Comparison of ENCODE assay signal across 27 cellular contexts in genomic region chr14:22202313-22202712, GRCh38.
DNase-seq lines count a peak whose midpoint lies in the region; ATAC-seq and TF ChIP-seq lines count a peak whose summit lies in the region.
"Had no signal": no experiment of that assay in that cellular context is flagged by ENCODE, and none has a peak within 500 bp of the region (broad histone marks: within the 10 kb centered on the region; RNA-seq: fewer than 3 reads in every experiment).

No MANE protein-coding gene starts in this region.

- no peak overlapping the region for H3K4me3 ChIP-seq in CD4-positive, alpha-beta memory T cell (ENCODE audit: low read length in 2 of 2)
- H3K4me3 ChIP-seq: A549, dorsolateral prefrontal cortex, GM23338, heart left ventricle, left ventricle myocardium inferior, transverse colon had no signal

- DNase-seq in activated CD8-positive, alpha-beta memory T cell treated with anti-CD3 and anti-CD28 coated beads, Interleukin-2, amount 10 ng/mL, durations not matched to agents 7 days and 5 days, result no peak
- DNase-seq in activated CD8-positive, alpha-beta memory T cell treated with anti-CD3 and anti-CD28 coated beads for 24 hours, result no peak
- no peak for DNase-seq in CD4-positive, alpha-beta memory T cell
- DNase-seq in activated CD4-positive, alpha-beta memory T cell treated with anti-CD3 and anti-CD28 coated beads for 36 hours, result no peak
- DNase-seq in activated naive CD8-positive, alpha-beta T cell treated with anti-CD3 and anti-CD28 coated beads, Interleukin-2, amount 50 U/mL, for 24 hours, result no peak
- DNase-seq in activated effector memory CD4-positive, alpha-beta T cell treated with anti-CD3 and anti-CD28 coated beads, Interleukin-2, amount 50 U/mL, for 16 hours, result no peak
- DNase-seq in GM20000 (ENCODE audit: low spot score) (no peak), NK-92 (lab: John Stamatoyannopoulos, UW; ENCODE audit: unreplicated experiment) (no peak)
- DNase-seq: activated B cell treated with CpG ODN at 0.5 μM for 24 hours; amygdala; brain microvascular endothelial cell; DMS 273 treated with DMSO at 0.1 percent for 48 hours; dorsolateral prefrontal cortex; foreskin melanocyte; heart left ventricle; left ventricle myocardium inferior; mesenchymal stem cell; NCI-H146; NCI-H2107; NCI-H345; right cardiac atrium; stimulated activated CD4-positive, alpha-beta T cell treated with anti-CD3 and anti-CD28 coated beads, Interleukin-1b, Interleukin-23, amount 100 ng/mL, for 48 hours; SW 1271; transverse colon had no signal

- no peaks in the 10 kb centered on the region for H3K27me3 Mint-ChIP-seq in activated CD8-positive, alpha-beta memory T cell treated with anti-CD3 and anti-CD28 coated beads, Interleukin-2, amount 10 ng/mL, durations not matched to agents 7 days and 5 days
- no peaks in the 10 kb centered on the region for H3K27me3 Mint-ChIP-seq in CD4-positive, alpha-beta memory T cell
- H3K27me3 Mint-ChIP-seq in activated CD4-positive, alpha-beta memory T cell treated with anti-CD3 and anti-CD28 coated beads for 36 hours, result no peaks in the 10 kb centered on the region
- no peaks in the 10 kb centered on the region for H3K27me3 Mint-ChIP-seq in activated naive CD8-positive, alpha-beta T cell treated with anti-CD3 and anti-CD28 coated beads, Interleukin-2, amount 50 U/mL, for 24 hours

- no peaks in the 10 kb centered on the region for H3K27me3 ChIP-seq in CD4-positive, alpha-beta memory T cell (ENCODE audit: insufficient read depth, low read length)
- H3K27me3 ChIP-seq: brain microvascular endothelial cell, transverse colon had no signal

- TF ChIP-seq CTCF in GM20000 (IDR thresholded peaks at IDR 0.05; ENCODE audit: extremely low read depth, missing control alignments), result no peak

- peak overlapping the region; percentile 71 for H3K4me3 Mint-ChIP-seq in activated CD8-positive, alpha-beta memory T cell treated with anti-CD3 and anti-CD28 coated beads, Interleukin-2, amount 10 ng/mL, durations not matched to agents 7 days and 5 days
- H3K4me3 Mint-ChIP-seq in CD4-positive, alpha-beta memory T cell, result peak overlapping the region; percentile 40 to 79 (median 68)
- H3K4me3 Mint-ChIP-seq in activated CD4-positive, alpha-beta memory T cell treated with anti-CD3 and anti-CD28 coated beads for 36 hours, result peak overlapping the region; percentile 66
- H3K4me3 Mint-ChIP-seq in activated naive CD8-positive, alpha-beta T cell treated with anti-CD3 and anti-CD28 coated beads, Interleukin-2, amount 50 U/mL, for 24 hours, result peak overlapping the region; percentile 74
- H3K4me3 Mint-ChIP-seq: activated B cell treated with CpG ODN at 0.5 μM for 24 hours, GM23338, neural crest cell had no signal

- POLR2A ChIA-PET in CD4-positive, alpha-beta memory T cell (lab: Charles Lee; ENCODE audit: partially characterized antibody), result interaction anchor here (1.1 kb wide), 1 partner anchor 329 kb away, joined by 3 read pairs; no protein-coding TSS in a partner anchor
- POLR2A ChIA-PET in activated CD4-positive, alpha-beta memory T cell treated with anti-CD3 and anti-CD28 coated beads for 36 hours (lab: Charles Lee), result interaction anchor here (1.0 kb wide), 1 partner anchor 282 kb away, joined by 3 read pairs; no protein-coding TSS in a partner anchor

- intact Hi-C loops in CD4-positive, alpha-beta memory T cell (cut with micrococcal nuclease), result loop anchor here (5.0 kb wide), 1 partner anchor 650 kb away; no protein-coding TSS in a partner anchor
- intact Hi-C loops in activated CD4-positive, alpha-beta memory T cell treated with anti-CD3 and anti-CD28 coated beads for 36 hours (cut with micrococcal nuclease), result no loop called here

- H3K9me3 Mint-ChIP-seq in activated CD8-positive, alpha-beta memory T cell treated with anti-CD3 and anti-CD28 coated beads, Interleukin-2, amount 10 ng/mL, durations not matched to agents 7 days and 5 days (ENCODE audit: low read depth), result no peaks in the 10 kb centered on the region
- no peaks in the 10 kb centered on the region for H3K9me3 Mint-ChIP-seq in CD4-positive, alpha-beta memory T cell
- no peaks in the 10 kb centered on the region for H3K9me3 Mint-ChIP-seq in activated CD4-positive, alpha-beta memory T cell treated with anti-CD3 and anti-CD28 coated beads for 36 hours
- no peaks in the 10 kb centered on the region for H3K9me3 Mint-ChIP-seq in activated naive CD8-positive, alpha-beta T cell treated with anti-CD3 and anti-CD28 coated beads, Interleukin-2, amount 50 U/mL, for 24 hours

- no peaks in the 10 kb centered on the region for H3K36me3 Mint-ChIP-seq in activated CD8-positive, alpha-beta memory T cell treated with anti-CD3 and anti-CD28 coated beads, Interleukin-2, amount 10 ng/mL, durations not matched to agents 7 days and 5 days
- no peaks in the 10 kb centered on the region for H3K36me3 Mint-ChIP-seq in CD4-positive, alpha-beta memory T cell
- H3K36me3 Mint-ChIP-seq in activated CD4-positive, alpha-beta memory T cell treated with anti-CD3 and anti-CD28 coated beads for 36 hours, result peaks cover 2% of the 10 kb centered on the region
- no peaks in the 10 kb centered on the region for H3K36me3 Mint-ChIP-seq in activated naive CD8-positive, alpha-beta T cell treated with anti-CD3 and anti-CD28 coated beads, Interleukin-2, amount 50 U/mL, for 24 hours (ENCODE audit: low read depth)

- H3K27ac ChIP-seq in CD4-positive, alpha-beta memory T cell (ENCODE audit: low read depth, low read length), result no peak overlapping the region
- H3K27ac ChIP-seq: A549, brain microvascular endothelial cell, dorsolateral prefrontal cortex, heart left ventricle, left ventricle myocardium inferior, transverse colon had no signal

- ATAC-seq in activated CD8-positive, alpha-beta memory T cell treated with anti-CD3 and anti-CD28 coated beads, Interleukin-2, amount 10 ng/mL, durations not matched to agents 7 days and 5 days, result peak; percentile 30
- ATAC-seq in activated naive CD8-positive, alpha-beta T cell treated with anti-CD3 and anti-CD28 coated beads, Interleukin-2, amount 50 U/mL, for 24 hours, result no peak
- ATAC-seq: A549, GM23338, heart left ventricle, right cardiac atrium had no signal

- H3K36me3 ChIP-seq in CD4-positive, alpha-beta memory T cell (ENCODE audit: insufficient read depth, low read length), result no peaks in the 10 kb centered on the region
- H3K36me3 ChIP-seq: brain microvascular endothelial cell, heart left ventricle, left ventricle myocardium inferior, transverse colon had no signal

- H3K4me1 Mint-ChIP-seq in activated CD8-positive, alpha-beta memory T cell treated with anti-CD3 and anti-CD28 coated beads, Interleukin-2, amount 10 ng/mL, durations not matched to agents 7 days and 5 days, result peaks cover 11% of the 10 kb centered on the region
- H3K4me1 Mint-ChIP-seq in CD4-positive, alpha-beta memory T cell, result peaks cover 0 to 4% (median 1%) of the 10 kb centered on the region in 4 donors
- peaks cover 15% of the 10 kb centered on the region for H3K4me1 Mint-ChIP-seq in activated CD4-positive, alpha-beta memory T cell treated with anti-CD3 and anti-CD28 coated beads for 36 hours (ENCODE audit: low read depth)
- H3K4me1 Mint-ChIP-seq in activated naive CD8-positive, alpha-beta T cell treated with anti-CD3 and anti-CD28 coated beads, Interleukin-2, amount 50 U/mL, for 24 hours, result peaks cover 11% of the 10 kb centered on the region
- H3K4me1 Mint-ChIP-seq: activated B cell treated with CpG ODN at 0.5 μM for 24 hours, GM23338, neural crest cell had no signal

- CTCF ChIA-PET in activated CD8-positive, alpha-beta memory T cell treated with anti-CD3 and anti-CD28 coated beads, Interleukin-2, amount 10 ng/mL, durations not matched to agents 7 days and 5 days (lab: Charles Lee), result interaction anchor here (1.2 kb wide), 1 partner anchor 354 kb away, joined by 3 read pairs; no protein-coding TSS in a partner anchor
- CTCF ChIA-PET in CD4-positive, alpha-beta memory T cell (lab: Charles Lee; ENCODE audit: partially characterized antibody), result interaction anchor here (0.9 kb wide), 1 partner anchor 368 kb away, joined by 3 read pairs; no protein-coding TSS in a partner anchor
- CTCF ChIA-PET in activated CD4-positive, alpha-beta memory T cell treated with anti-CD3 and anti-CD28 coated beads for 36 hours (lab: Charles Lee), result interaction anchor here (1.2 to 1.9 kb wide), 2 partner anchors 39 to 354 kb away, joined by 4 read pairs; no protein-coding TSS in a partner anchor

- no peaks in the 10 kb centered on the region for H3K4me1 ChIP-seq in CD4-positive, alpha-beta memory T cell (ENCODE audit: insufficient read depth, low read length)
- H3K4me1 ChIP-seq: A549, heart left ventricle, left ventricle myocardium inferior, transverse colon had no signal

- no peaks in the 10 kb centered on the region for H3K9me3 ChIP-seq in CD4-positive, alpha-beta memory T cell (ENCODE audit: control insufficient read depth in 1 of 2, low read length in 2 of 2)
- H3K9me3 ChIP-seq: A549 had no signal

- peak overlapping the region; percentile 82 for H3K27ac Mint-ChIP-seq in activated CD8-positive, alpha-beta memory T cell treated with anti-CD3 and anti-CD28 coated beads, Interleukin-2, amount 10 ng/mL, durations not matched to agents 7 days and 5 days
- peak overlapping the region in 6 of 7 donors; percentile 62 to 90 (median 70) for H3K27ac Mint-ChIP-seq in CD4-positive, alpha-beta memory T cell
- peak overlapping the region; percentile 74 for H3K27ac Mint-ChIP-seq in activated CD4-positive, alpha-beta memory T cell treated with anti-CD3 and anti-CD28 coated beads for 36 hours
- H3K27ac Mint-ChIP-seq in activated naive CD8-positive, alpha-beta T cell treated with anti-CD3 and anti-CD28 coated beads, Interleukin-2, amount 50 U/mL, for 24 hours, result peak overlapping the region; percentile 65
- H3K27ac Mint-ChIP-seq: activated B cell treated with CpG ODN at 0.5 μM for 24 hours, GM23338 had no signal
